Comparison of ENCODE assay signal across 10 cellular contexts in the genomic region with DNA sequence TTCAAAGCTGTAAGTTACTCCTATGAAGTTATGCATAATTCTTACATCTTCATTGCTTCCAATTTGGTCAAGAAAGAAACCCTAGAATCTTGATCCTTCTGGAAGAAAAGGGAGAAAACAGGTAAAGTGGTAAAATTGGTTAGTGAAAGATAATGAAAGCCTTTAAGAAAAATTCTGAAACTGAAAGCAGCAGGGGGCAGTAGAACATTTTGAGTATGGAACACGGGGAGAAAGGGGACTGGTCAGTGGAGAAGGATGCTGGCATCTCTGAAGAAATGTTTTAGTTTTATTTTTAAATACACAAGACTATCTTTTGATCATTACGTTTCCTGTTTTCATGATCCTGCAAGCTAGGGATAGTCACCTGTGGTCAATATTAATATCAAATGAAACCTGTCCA. TPM values are rescaled to one million over a fixed set of nuclear protein-coding genes. Genes with fewer than 3 reads are reported as not detected.
A peak's percentile ranks its signal among the peaks of the same experiment; 100 is the strongest.
DNase-seq lines count a peak whose midpoint lies in the region; ATAC-seq and TF ChIP-seq lines count a peak whose summit lies in the region.
"Had no signal": no experiment of that assay in that cellular context is flagged by ENCODE, and none has a peak within 500 bp of the region (broad histone marks: within the 10 kb centered on the region; RNA-seq: fewer than 3 reads in every experiment).

No MANE protein-coding gene starts in this region.

- TF ChIP-seq POLR2A in heart left ventricle (IDR thresholded peaks at IDR 0.05): no peak

- no peaks in the 10 kb centered on the region for H3K4me1 ChIP-seq in cardiac muscle cell (ENCODE audit: low read depth)
- no peaks in the 10 kb centered on the region for H3K4me1 ChIP-seq in heart left ventricle

- DNase-seq in cardiac muscle cell (ENCODE audit: low read depth in 1 of 2, low spot score in 1 of 2): peak; percentile 24 to 64
- no peak for DNase-seq in heart left ventricle
- peak; percentile 56 for DNase-seq in OCI-M1 (lab: John Stamatoyannopoulos, UW)
- DNase-seq in fibroblast of peridontal ligament (ENCODE audit: extremely low read depth): peak; percentile 84

- H3K27ac ChIP-seq in cardiac muscle cell (no peak overlapping the region), heart left ventricle (no peak overlapping the region)
- H3K27ac ChIP-seq: coronary artery had no signal

- intact Hi-C loops in heart left ventricle (cut with DNase I): loop anchor here in 2 of 10 donors (10.0 kb wide), 1 partner anchor 119 kb away; no protein-coding TSS in a partner anchor

- no peak overlapping the region for H3K4me3 ChIP-seq in cardiac muscle cell
- H3K4me3 ChIP-seq in heart left ventricle: no peak overlapping the region
- H3K4me3 ChIP-seq: coronary artery had no signal

- 46 to 60% (median 55%) methylated on average over 2 of the region's 2 CpGs for WGBS in heart left ventricle, 4 donors

- no peaks in the 10 kb centered on the region for H3K27me3 ChIP-seq in cardiac muscle cell
- H3K27me3 ChIP-seq in heart left ventricle: no peaks in the 10 kb centered on the region

- H3K36me3 ChIP-seq in cardiac muscle cell: no peaks in the 10 kb centered on the region
- no peaks in the 10 kb centered on the region for H3K36me3 ChIP-seq in heart left ventricle

- H3K9me3 ChIP-seq in cardiac muscle cell (ENCODE audit: low read depth) (no peaks in the 10 kb centered on the region), heart left ventricle (no peaks in the 10 kb centered on the region)

- no peak for ATAC-seq in heart left ventricle
- ATAC-seq in HG03280 (IDR thresholded peaks at IDR 0.05; ENCODE audit: unreplicated experiment): no peak
- ATAC-seq in GM18498 (IDR thresholded peaks at IDR 0.05; ENCODE audit: unreplicated experiment): no peak
- no peak for ATAC-seq in HG03139 (IDR thresholded peaks at IDR 0.05; ENCODE audit: unreplicated experiment)
- no peak for ATAC-seq in GM21576 (IDR thresholded peaks at IDR 0.05; ENCODE audit: unreplicated experiment)
- ATAC-seq: sciatic nerve had no signal

- TF ChIP-seq CTCF in cardiac muscle cell (IDR thresholded peaks at IDR 0.05; ENCODE audit: low read depth, low read length): peak; percentile 45
- peak in 6 of 12 donors; percentile 10 to 23 (median 18) for TF ChIP-seq CTCF in heart left ventricle (IDR thresholded peaks at IDR 0.05)

RNA-seq across cellular contexts. Expression of a gene that starts 54.3 kb away (rescaled TPM):
- total RNA-seq in cardiac muscle cell: 48.9 and 59.8 TPM in 2 replicates
- 49.9 and 62.5 TPM in 2 replicates for polyA plus RNA-seq in cardiac muscle cell
- total RNA-seq in heart left ventricle: 10 to 100 TPM in 2 of 9 donors, 1 to 10 TPM in 7; 2.8 to 19.4 (median 4.5) TPM
- polyA plus RNA-seq in heart left ventricle: 1 to 10 TPM in 1 of 2 donors, under 1 TPM in 1; 0.99 to 1.2 TPM

Comparison
In these comparisons a context has a peak if more than half of its experiments do, and no peak if none do; other contexts are left out.
1. DNase-seq: peak in cardiac muscle cell (2 of 2), OCI-M1 (single experiment) and fibroblast of peridontal ligament (single experiment); none in heart left ventricle (0 of 5).